ENCODE assay signal across 31 cellular contexts in the genomic region with DNA sequence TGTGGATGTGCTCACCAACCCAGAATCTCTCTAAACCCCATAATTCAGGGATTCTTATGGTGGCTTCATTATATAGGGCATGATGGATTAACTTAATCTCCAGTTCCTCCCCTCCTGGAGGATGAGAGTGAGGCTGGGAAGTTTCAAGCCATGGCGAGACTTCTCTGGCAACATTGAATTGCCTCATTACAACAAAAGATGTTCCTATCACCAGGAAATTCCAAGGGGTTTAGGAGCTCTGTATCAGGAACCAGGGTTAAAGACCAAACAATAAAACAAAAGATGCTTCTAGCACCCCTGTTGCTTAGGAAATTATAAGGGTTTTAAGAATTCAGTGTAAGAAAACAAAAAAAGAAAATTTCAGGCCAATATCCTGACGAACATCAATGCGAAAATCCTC.
"Had no signal": no experiment of that assay in that cellular context is flagged by ENCODE, and none has a peak within 500 bp of the region (broad histone marks: within the 10 kb centered on the region; RNA-seq: fewer than 3 reads in every experiment).

No MANE protein-coding gene starts in this region.

- H3K36me3 Mint-ChIP-seq: activated naive CD4-positive, alpha-beta T cell treated with anti-CD3 and anti-CD28 coated beads, Interleukin-2, amount 10 ng/mL, durations not matched to agents 7 days and 5 days had no signal

- H3K36me3 ChIP-seq: brain microvascular endothelial cell, esophagus squamous epithelium, WERI-Rb-1 had no signal

- H3K4me3 ChIP-seq: coronary artery, esophagus squamous epithelium had no signal

- H3K4me1 Mint-ChIP-seq: activated B cell treated with CpG ODN at 0.5 μM for 24 hours; activated naive CD4-positive, alpha-beta T cell treated with anti-CD3 and anti-CD28 coated beads, Interleukin-2, amount 10 ng/mL, durations not matched to agents 7 days and 5 days; activated naive CD8-positive, alpha-beta T cell treated with anti-CD3 and anti-CD28 coated beads, Interleukin-2, amount 10 ng/mL, durations not matched to agents 7 days and 5 days; central memory CD8-positive, alpha-beta T cell; T-helper 17 cell had no signal

- H3K27me3 Mint-ChIP-seq: activated B cell treated with CpG ODN at 0.5 μM for 24 hours; activated CD4-positive, alpha-beta T cell treated with anti-CD3 and anti-CD28 coated beads, Interleukin-2, amount 10 ng/mL, durations not matched to agents 7 days and 5 days; activated CD8-positive, alpha-beta memory T cell treated with anti-CD3 and anti-CD28 coated beads, Interleukin-2, amount 10 ng/mL, durations not matched to agents 7 days and 5 days; central memory CD8-positive, alpha-beta T cell; dendritic cell treated with granulocyte-macrophage colony-stimulating factor and Interleukin-4, amounts not matched to agents 40 ng/mL and 50 ng/mL, for 4 days; effector memory CD8-positive, alpha-beta T cell had no signal

- ATAC-seq: activated CD4-positive, CD25-positive, alpha-beta regulatory T cell treated with anti-CD3 and anti-CD28 coated beads, Interleukin-2, amount 50 U/mL, for 24 hours; activated CD8-positive, alpha-beta memory T cell treated with anti-CD3 and anti-CD28 coated beads, Interleukin-2, amount 10 ng/mL, durations not matched to agents 7 days and 5 days; activated CD8-positive, alpha-beta T cell treated with anti-CD3 and anti-CD28 coated beads, Interleukin-2, amount 10 ng/mL, durations not matched to agents 7 days and 5 days; activated naive CD4-positive, alpha-beta T cell treated with anti-CD3 and anti-CD28 coated beads, Interleukin-2, amount 50 U/mL, for 72 hours; activated T-cell treated with anti-CD3 and anti-CD28 coated beads, Interleukin-2, amount 50 U/mL, for 72 hours; effector memory CD8-positive, alpha-beta T cell; T-helper 17 cell had no signal

- H3K27me3 ChIP-seq: brain microvascular endothelial cell, esophagus squamous epithelium had no signal

- H3K4me3 Mint-ChIP-seq: activated B cell treated with CpG ODN at 0.5 μM for 24 hours; activated CD4-positive, alpha-beta T cell treated with anti-CD3 and anti-CD28 coated beads, Interleukin-2, amount 10 ng/mL, durations not matched to agents 7 days and 5 days; activated CD8-positive, alpha-beta memory T cell treated with anti-CD3 and anti-CD28 coated beads, Interleukin-2, amount 10 ng/mL, durations not matched to agents 7 days and 5 days; activated CD8-positive, alpha-beta T cell treated with anti-CD3 and anti-CD28 coated beads, Interleukin-2, amount 10 ng/mL, durations not matched to agents 7 days and 5 days; activated naive CD4-positive, alpha-beta T cell treated with anti-CD3 and anti-CD28 coated beads, Interleukin-2, amount 10 ng/mL, durations not matched to agents 7 days and 5 days; activated naive CD8-positive, alpha-beta T cell treated with anti-CD3 and anti-CD28 coated beads, Interleukin-2, amount 10 ng/mL, durations not matched to agents 7 days and 5 days; activated T-cell treated with anti-CD3 and anti-CD28 coated beads, Interleukin-2, amount 50 U/mL, for 72 hours; central memory CD8-positive, alpha-beta T cell; dendritic cell treated with granulocyte-macrophage colony-stimulating factor and Interleukin-4, amounts not matched to agents 40 ng/mL and 50 ng/mL, for 4 days; effector memory CD8-positive, alpha-beta T cell; T-helper 17 cell; T-helper 2 cell treated with Interferon-gamma antibody and Interleukin-4, amounts not matched to agents 5 μg/mL and 100 μg/mL, for 36 hours had no signal

- DNase-seq: activated B cell treated with CpG ODN at 0.5 μM for 24 hours; activated CD4-positive, alpha-beta T cell treated with anti-CD3 and anti-CD28 coated beads, Interleukin-2, amount 10 ng/mL, durations not matched to agents 7 days and 5 days; activated CD4-positive, alpha-beta T cell treated with anti-CD3 and anti-CD28 coated beads, Interleukin-2, amount 50 U/mL, for 48 hours; activated CD8-positive, alpha-beta memory T cell treated with anti-CD3 and anti-CD28 coated beads, Interleukin-2, amount 10 ng/mL, durations not matched to agents 7 days and 5 days; activated CD8-positive, alpha-beta memory T cell treated with anti-CD3 and anti-CD28 coated beads, Interleukin-2, amount 50 U/mL, for 4 hours; activated CD8-positive, alpha-beta T cell treated with anti-CD3 and anti-CD28 coated beads, Interleukin-2, amount 10 ng/mL, durations not matched to agents 7 days and 5 days; activated gamma-delta T cell; activated naive CD4-positive, alpha-beta T cell; activated naive CD4-positive, alpha-beta T cell treated with anti-CD3 and anti-CD28 coated beads, Interleukin-2, amount 10 ng/mL, durations not matched to agents 7 days and 5 days; activated naive CD8-positive, alpha-beta T cell treated with anti-CD3 and anti-CD28 coated beads, Interleukin-2, amount 10 ng/mL, durations not matched to agents 7 days and 5 days; activated T-cell treated with anti-CD3 and anti-CD28 coated beads, Interleukin-2, amount 50 U/mL, for 1 hour; activated T-cell treated with anti-CD3 and anti-CD28 coated beads, Interleukin-2, amount 50 U/mL, for 72 hours; amniotic stem cell; anterior cingulate cortex; brain microvascular endothelial cell; effector CD4-positive, alpha-beta T cell; effector memory CD8-positive, alpha-beta T cell; esophagus squamous epithelium; foreskin fibroblast; head of caudate nucleus; T-helper 1 cell; T-helper 17 cell; T1000; WERI-Rb-1 had no signal

- H3K4me1 ChIP-seq: esophagus squamous epithelium had no signal

- H3K27ac Mint-ChIP-seq: activated B cell treated with CpG ODN at 0.5 μM for 24 hours; activated CD4-positive, alpha-beta T cell treated with anti-CD3 and anti-CD28 coated beads, Interleukin-2, amount 10 ng/mL, durations not matched to agents 7 days and 5 days; activated CD8-positive, alpha-beta memory T cell treated with anti-CD3 and anti-CD28 coated beads, Interleukin-2, amount 10 ng/mL, durations not matched to agents 7 days and 5 days; activated CD8-positive, alpha-beta T cell treated with anti-CD3 and anti-CD28 coated beads, Interleukin-2, amount 10 ng/mL, durations not matched to agents 7 days and 5 days; activated naive CD4-positive, alpha-beta T cell treated with anti-CD3 and anti-CD28 coated beads, Interleukin-2, amount 10 ng/mL, durations not matched to agents 7 days and 5 days; activated naive CD4-positive, alpha-beta T cell treated with anti-CD3 and anti-CD28 coated beads, Interleukin-2, amount 50 U/mL, for 72 hours; activated naive CD8-positive, alpha-beta T cell treated with anti-CD3 and anti-CD28 coated beads, Interleukin-2, amount 10 ng/mL, durations not matched to agents 7 days and 5 days; activated T-cell treated with anti-CD3 and anti-CD28 coated beads, Interleukin-2, amount 50 U/mL, for 72 hours; dendritic cell treated with granulocyte-macrophage colony-stimulating factor and Interleukin-4, amounts not matched to agents 40 ng/mL and 50 ng/mL, for 4 days; effector memory CD8-positive, alpha-beta T cell; T-helper 17 cell; T-helper 2 cell treated with Interferon-gamma antibody and Interleukin-4, amounts not matched to agents 5 μg/mL and 100 μg/mL, for 36 hours had no signal

- H3K9me3 Mint-ChIP-seq: activated naive CD4-positive, alpha-beta T cell treated with anti-CD3 and anti-CD28 coated beads, Interleukin-2, amount 10 ng/mL, durations not matched to agents 7 days and 5 days; activated naive CD8-positive, alpha-beta T cell treated with anti-CD3 and anti-CD28 coated beads, Interleukin-2, amount 10 ng/mL, durations not matched to agents 7 days and 5 days; central memory CD8-positive, alpha-beta T cell; dendritic cell treated with granulocyte-macrophage colony-stimulating factor and Interleukin-4, amounts not matched to agents 40 ng/mL and 50 ng/mL, for 4 days; effector memory CD8-positive, alpha-beta T cell had no signal

- H3K27ac ChIP-seq: brain microvascular endothelial cell, coronary artery, epithelial cell of prostate, esophagus squamous epithelium, WERI-Rb-1 had no signal

- H3K9me3 ChIP-seq: esophagus squamous epithelium had no signal
